ENCODE assay signal across 11 cellular contexts in genomic region chr1:26772687-26773086, GRCh38. TPM values are rescaled to one million over a fixed set of nuclear protein-coding genes. Genes with fewer than 3 reads are reported as not detected.
DNase-seq lines count a peak whose midpoint lies in the region; ATAC-seq and TF ChIP-seq lines count a peak whose summit lies in the region.
"Had no signal": no experiment of that assay in that cellular context is flagged by ENCODE, and none has a peak within 500 bp of the region (broad histone marks: within the 10 kb centered on the region; RNA-seq: fewer than 3 reads in every experiment).

No MANE protein-coding gene starts in this region.

- intact Hi-C loops in PC-9 (cut with micrococcal nuclease; ENCODE audit: unreplicated experiment) (loop anchor here (5.0 kb wide), 1 partner anchor 40 kb away; no protein-coding TSS in a partner anchor), natural killer cell (cut with micrococcal nuclease) (no loop called here), sciatic nerve (cut with DNase I) (no loop called here)

- H3K27ac ChIP-seq in PC-9: peak overlapping the region; percentile 79

- peak overlapping the region; percentile 54 to 82 for H3K27ac Mint-ChIP-seq in natural killer cell

- H3K36me3 Mint-ChIP-seq in natural killer cell: peaks cover 16% of the 10 kb centered on the region

- no peak overlapping the region for H3K4me3 Mint-ChIP-seq in natural killer cell

- H3K36me3 ChIP-seq in PC-9 (ENCODE audit: low read depth): peaks cover 12% of the 10 kb centered on the region; the same call in 1 of the 2 replicates

- no peak overlapping the region for H2AFZ ChIP-seq in PC-9

- no peaks in the 10 kb centered on the region for H3K9me2 ChIP-seq in PC-9 (ENCODE audit: insufficient read depth)

- H3K9me3 ChIP-seq in PC-9 (ENCODE audit: insufficient read depth, low read depth): no peaks in the 10 kb centered on the region

- H3K4me1 ChIP-seq in PC-9 (replicated peaks; ENCODE audit: insufficient read depth): peaks cover 41% of the 10 kb centered on the region

- H3K4me1 Mint-ChIP-seq in natural killer cell: peaks cover 10 to 29% of the 10 kb centered on the region in 2 donors

- no peaks in the 10 kb centered on the region for H3K27me3 ChIP-seq in PC-9 (ENCODE audit: insufficient read depth, low read depth)

- H3K9me3 Mint-ChIP-seq in natural killer cell: no peaks in the 10 kb centered on the region

- no peaks in the 10 kb centered on the region for H4K20me1 ChIP-seq in PC-9 (ENCODE audit: insufficient read depth)

- H3K27me3 Mint-ChIP-seq in natural killer cell (ENCODE audit: low read depth in 2 of 2): no peaks in the 10 kb centered on the region

- ATAC-seq in natural killer cell: no peak
- no peak for ATAC-seq in sciatic nerve
- no peak for ATAC-seq in HG03565 (IDR thresholded peaks at IDR 0.05; ENCODE audit: unreplicated experiment)

- DNase-seq in AG09319 (ENCODE audit: extremely low read depth, low read depth) (peak; percentile 86), PC-9 (no peak), dermis blood vessel endothelial cell (peak; percentile 60), natural killer cell (no peak), NCI-H1436 treated with DMSO at 0.1 percent for 48 hours (lab: John Stamatoyannopoulos, UW) (no peak), sciatic nerve (ENCODE audit: low spot score) (no peak), AML-193 (lab: John Stamatoyannopoulos, UW) (no peak)
- DNase-seq: DMS 273 treated with DMSO at 0.1 percent for 48 hours; effector memory CD4-positive, alpha-beta T cell; Right ventricle myocardium superior had no signal

- peaks cover 38% of the 10 kb centered on the region; the same call in 1 of the 2 replicates for H3F3A ChIP-seq in PC-9 (ENCODE audit: insufficient read depth, low read depth)

- POLR2A ChIA-PET in PC-9 (lab: Charles Lee; ENCODE audit: unreplicated experiment): no interaction called here

- peaks cover 10% of the 10 kb centered on the region; the same call in 1 of the 2 replicates for H3K79me2 ChIP-seq in PC-9 (ENCODE audit: low read depth)

- no peak overlapping the region for H3K4me2 ChIP-seq in PC-9

- H3K4me3 ChIP-seq in PC-9: no peak overlapping the region

- no peak for TF ChIP-seq CTCF in AG09319 (IDR thresholded peaks at IDR 0.05; ENCODE audit: low read depth, low read length)
- no peak for TF ChIP-seq CTCF in PC-9 (conservative IDR thresholded peaks at IDR 0.05)
- no peak for TF ChIP-seq CTCF in natural killer cell (IDR thresholded peaks at IDR 0.05)

- no TSS peak for BruUV-seq in PC-9 (replicated peaks; lab: Mats Ljungman, UMichigan)

- CTCF ChIA-PET in PC-9 (lab: Charles Lee): interaction anchor here (0.6 kb wide), 1 partner anchor 30 kb away, joined by 7 read pairs; no protein-coding TSS in a partner anchor

RNA-seq across cellular contexts. Expression of gene PIGV, which starts 15.1 kb away (rescaled TPM):
- total RNA-seq in PC-9 (2021) (30.8 and 31.9 TPM in 2 replicates), dermis blood vessel endothelial cell (9.4 and 10.1 TPM in 2 replicates), natural killer cell (10 to 100 TPM; 23.1 to 35.2 (median 30.3) TPM), sciatic nerve (10.6 TPM)

RNA-seq across cellular contexts. Expression of gene ZDHHC18, which starts 53.8 kb away (rescaled TPM):
- total RNA-seq in PC-9 (2021) (27.2 and 36.1 TPM in 2 replicates), dermis blood vessel endothelial cell (6.8 and 9.2 TPM in 2 replicates), natural killer cell (10 to 100 TPM; 70.0 to 74.6 (median 72.3) TPM), sciatic nerve (21.2 TPM)

Comparison
In these comparisons a context has a peak if more than half of its experiments do, and no peak if none do; other contexts are left out.
1. DNase-seq: peak in AG09319 (single experiment) and dermis blood vessel endothelial cell (single experiment); none in PC-9 (0 of 2), natural killer cell (single experiment), NCI-H1436 treated with DMSO at 0.1 percent for 48 hours (single experiment), sciatic nerve (single experiment) and AML-193 (0 of 2).